ENCODE assay signal across 8 cellular contexts in the genomic region with DNA sequence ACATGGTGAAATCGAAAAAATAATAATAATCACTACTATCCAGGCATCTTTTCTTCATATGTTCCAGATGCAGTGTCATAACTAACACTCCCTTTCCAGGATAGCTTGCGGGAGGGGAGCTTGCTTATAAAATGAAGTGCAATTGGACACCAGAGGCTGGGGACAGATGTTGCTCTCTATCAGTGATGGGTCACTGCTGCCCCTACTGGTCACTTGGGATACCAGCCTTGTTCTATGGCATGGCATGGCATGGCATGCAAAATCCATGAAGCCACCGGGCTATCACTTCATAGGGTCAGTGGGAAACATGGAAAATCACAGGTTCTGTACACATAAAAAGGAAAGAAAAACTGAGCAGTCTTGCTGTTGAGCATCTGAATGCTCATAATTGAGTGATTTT.
DNase-seq lines count a peak whose midpoint lies in the region; ATAC-seq, FAIRE-seq and TF ChIP-seq lines count a peak whose summit lies in the region.

No MANE protein-coding gene starts in this region.

- no peak overlapping the region for H4K8ac ChIP-seq in mesendoderm (ENCODE audit: low read depth, low read length)

- H3K79me1 ChIP-seq in mesendoderm (ENCODE audit: low read length): no peaks in the 10 kb centered on the region

- no peak overlapping the region for H2AFZ ChIP-seq in astrocyte (ENCODE audit: low read depth, low read length)

- no peak overlapping the region for H3K27ac Mint-ChIP-seq in astrocyte (ENCODE audit: unreplicated experiment)

- TF ChIP-seq CTCF in astrocyte (IDR thresholded peaks at IDR 0.05; ENCODE audit: insufficient read depth, low read depth, low read length): peak; percentile 32
- TF ChIP-seq CTCF in sigmoid colon (IDR thresholded peaks at IDR 0.05): no peak

- H3K4me3 ChIP-seq in astrocyte (ENCODE audit: insufficient read depth, low read depth, low read length): no peak overlapping the region
- no peak overlapping the region for H3K4me3 ChIP-seq in mesendoderm (ENCODE audit: low read length)
- H3K4me3 ChIP-seq in sigmoid colon: no peak overlapping the region

- H3K4me1 ChIP-seq in astrocyte (ENCODE audit: insufficient read depth, low read length): no peaks in the 10 kb centered on the region
- no peaks in the 10 kb centered on the region for H3K4me1 ChIP-seq in mesendoderm (ENCODE audit: control insufficient read depth, low read depth, low read length)
- H3K4me1 ChIP-seq in sigmoid colon: no peaks in the 10 kb centered on the region

- no peak overlapping the region for H4K5ac ChIP-seq in mesendoderm (ENCODE audit: low read length)

- no peak overlapping the region for H3K4me3 Mint-ChIP-seq in astrocyte (ENCODE audit: unreplicated experiment)

- no peak overlapping the region for H3K23ac ChIP-seq in mesendoderm (ENCODE audit: low read length)

- H3K79me2 ChIP-seq in astrocyte (ENCODE audit: insufficient read depth, low read length): no peaks in the 10 kb centered on the region
- no peaks in the 10 kb centered on the region for H3K79me2 ChIP-seq in mesendoderm (ENCODE audit: control insufficient read depth, insufficient read depth, low read length)

- no peaks in the 10 kb centered on the region for H3K4me1 Mint-ChIP-seq in astrocyte (ENCODE audit: low read depth, unreplicated experiment)

- H3K36me3 ChIP-seq in astrocyte (ENCODE audit: insufficient read depth, low read length) (no peaks in the 10 kb centered on the region), mesendoderm (ENCODE audit: control insufficient read depth, insufficient read depth, low read length) (no peaks in the 10 kb centered on the region), sigmoid colon (no peaks in the 10 kb centered on the region)

- ATAC-seq in GM21576 (IDR thresholded peaks at IDR 0.05; ENCODE audit: unreplicated experiment) (peak; percentile 86), GM21528 (IDR thresholded peaks at IDR 0.05; ENCODE audit: low FRiP score, unreplicated experiment) (no peak)

- no peaks in the 10 kb centered on the region for H3K9me3 ChIP-seq in astrocyte (ENCODE audit: insufficient read depth, low read depth, low read length)
- H3K9me3 ChIP-seq in sigmoid colon: no peaks in the 10 kb centered on the region

- H3K27me3 ChIP-seq in astrocyte (ENCODE audit: insufficient read depth, low read length) (no peaks in the 10 kb centered on the region), mesendoderm (ENCODE audit: insufficient read depth, low read length, poor library complexity) (no peaks in the 10 kb centered on the region), sigmoid colon (no peaks in the 10 kb centered on the region)

- no peak overlapping the region for H2BK120ac ChIP-seq in mesendoderm (ENCODE audit: low read depth, low read length)

- H3K18ac ChIP-seq in mesendoderm (ENCODE audit: low read length): no peak overlapping the region

- H3K27ac ChIP-seq in astrocyte (ENCODE audit: low read depth, low read length) (no peak overlapping the region), mesendoderm (ENCODE audit: low read depth, low read length) (no peak overlapping the region), sigmoid colon (no peak overlapping the region)

- TF ChIP-seq POLR2A in sigmoid colon (IDR thresholded peaks at IDR 0.05): no peak

- H4K20me1 ChIP-seq in astrocyte (ENCODE audit: insufficient read depth, low read length): no peaks in the 10 kb centered on the region

- no CpG with 5 or more reads among the region's 3 CpGs for WGBS in mesendoderm (ENCODE audit: extremely low coverage, insufficient coverage, low lambda C conversion rate)
- 65 to 80% methylated on average over 3 of the region's 3 CpGs for WGBS in sigmoid colon, 2 donors

- H3K27me3 Mint-ChIP-seq in astrocyte (ENCODE audit: low read depth, unreplicated experiment): no peaks in the 10 kb centered on the region

- intact Hi-C loops in sigmoid colon (cut with DNase I): no loop called here

- no peaks in the 10 kb centered on the region for H3K9me3 Mint-ChIP-seq in astrocyte (ENCODE audit: unreplicated experiment)

- no peak overlapping the region for H3K4me2 ChIP-seq in astrocyte (ENCODE audit: low read length)
- no peak overlapping the region for H3K4me2 ChIP-seq in mesendoderm (ENCODE audit: low read length)

- DNase-seq in NCI-H524 (lab: John Stamatoyannopoulos, UW): peak; percentile 31 to 73
- no peak for DNase-seq in NCI-H524 treated with DMSO at 0.1 percent for 48 hours (lab: John Stamatoyannopoulos, UW)
- peak; percentile 10 for DNase-seq in NCI-H510A (lab: John Stamatoyannopoulos, UW)
- DNase-seq in astrocyte (ENCODE audit: low read depth): no peak
- peak; percentile 52 for DNase-seq in mesendoderm
- no peak for DNase-seq in sigmoid colon

- no peak for TF ChIP-seq EP300 in sigmoid colon (IDR thresholded peaks at IDR 0.05)

- no peak overlapping the region for H3K4ac ChIP-seq in mesendoderm (ENCODE audit: low read depth, low read length)

- H2BK5ac ChIP-seq in mesendoderm (ENCODE audit: low read length): no peak overlapping the region

- no peak overlapping the region for H3K9ac ChIP-seq in astrocyte (ENCODE audit: low read length)
- no peak overlapping the region for H3K9ac ChIP-seq in mesendoderm (ENCODE audit: low read length)

- no peaks in the 10 kb centered on the region for H3K36me3 Mint-ChIP-seq in astrocyte (ENCODE audit: low read depth, unreplicated experiment)

- FAIRE-seq in astrocyte (lab: Jason Lieb, UNC): no peak

- no peak overlapping the region for H2AK5ac ChIP-seq in mesendoderm (ENCODE audit: low read length)

- no peak overlapping the region for H2BK15ac ChIP-seq in mesendoderm (replicated peaks; ENCODE audit: low read depth)

- H3K56ac ChIP-seq in mesendoderm (ENCODE audit: low read length): no peak overlapping the region

Comparison
In these comparisons a context has a peak if more than half of its experiments do, and no peak if none do; other contexts are left out.
1. DNase-seq: peak in NCI-H524 (2 of 2), NCI-H510A (single experiment) and mesendoderm (single experiment); none in NCI-H524 treated with DMSO at 0.1 percent for 48 hours (single experiment), astrocyte (single experiment) and sigmoid colon (single experiment).